15 cellular contexts compared by ENCODE assay signal in the genomic region with DNA sequence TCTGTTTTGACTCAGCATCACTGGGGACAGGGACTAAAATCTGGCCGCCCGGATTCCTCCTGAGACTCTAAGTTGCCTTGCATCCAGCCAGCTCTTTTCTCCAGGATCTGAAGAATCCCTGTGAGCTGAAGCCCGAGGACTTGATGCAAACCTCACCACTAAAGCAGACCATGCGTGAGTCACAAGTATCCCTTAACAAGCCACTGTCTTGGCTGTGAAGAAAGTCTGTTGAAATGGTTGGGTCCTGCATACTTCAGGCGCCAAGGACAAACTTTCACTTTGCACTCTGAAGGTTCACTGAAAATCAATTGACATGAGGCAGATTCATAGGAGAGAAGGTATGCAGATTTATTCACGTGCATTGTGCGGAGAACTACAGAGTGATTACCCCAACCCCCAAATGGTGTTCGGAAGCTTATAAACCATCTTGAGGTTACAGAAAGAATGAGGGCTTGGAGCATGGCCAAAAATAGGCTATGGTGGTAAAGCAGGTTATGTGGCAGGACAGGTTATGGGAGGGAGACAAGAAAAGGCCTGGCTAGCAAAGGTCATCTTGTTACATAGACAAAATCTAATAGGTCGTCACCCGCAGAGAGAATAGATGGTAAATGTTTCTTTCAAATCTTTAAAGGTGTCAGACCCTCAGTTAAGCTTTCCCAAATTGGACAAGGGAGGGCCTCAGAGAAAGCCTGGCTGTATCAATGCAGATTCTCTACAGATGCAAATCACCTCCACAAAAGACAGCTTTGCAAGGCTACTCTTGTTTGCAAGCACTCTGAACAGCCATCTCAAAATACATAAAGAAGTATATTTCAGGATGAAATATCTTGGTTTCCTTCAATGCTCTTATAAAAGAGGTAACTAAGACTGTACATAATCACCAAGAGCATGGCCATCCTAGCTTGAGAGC.
"Had no signal": no experiment of that assay in that cellular context is flagged by ENCODE, and none has a peak within 500 bp of the region (broad histone marks: within the 10 kb centered on the region; RNA-seq: fewer than 3 reads in every experiment).

No MANE protein-coding gene starts in this region.

- H3K27me3 Mint-ChIP-seq: activated naive CD8-positive, alpha-beta T cell treated with anti-CD3 and anti-CD28 coated beads, Interleukin-2, amount 50 U/mL, for 24 hours; effector memory CD8-positive, alpha-beta T cell; type B pancreatic cell had no signal

- H3K9me3 Mint-ChIP-seq: T-helper 2 cell treated with Interferon-gamma antibody and Interleukin-4, amounts not matched to agents 5 μg/mL and 100 μg/mL, for 36 hours; type B pancreatic cell had no signal

- H3K9me3 ChIP-seq: ascending aorta, psoas muscle, sigmoid colon, spleen, suprapubic skin had no signal

- H3K27ac Mint-ChIP-seq: activated naive CD8-positive, alpha-beta T cell treated with anti-CD3 and anti-CD28 coated beads, Interleukin-2, amount 50 U/mL, for 24 hours; effector memory CD8-positive, alpha-beta T cell; stimulated activated naive CD8-positive, alpha-beta T cell treated with anti-CD3 and anti-CD28 coated beads, Interleukin-15, Interleukin-2, amounts not matched to agents 100 ng/mL and 50 ng/mL, for 24 hours; T-helper 2 cell treated with Interferon-gamma antibody and Interleukin-4, amounts not matched to agents 5 μg/mL and 100 μg/mL, for 36 hours; type B pancreatic cell had no signal

- DNase-seq: activated CD4-positive, CD25-positive, alpha-beta regulatory T cell treated with anti-CD3 and anti-CD28 coated beads, Interleukin-2, amount 50 U/mL, for 72 hours; activated naive CD4-positive, alpha-beta T cell; activated naive CD8-positive, alpha-beta T cell treated with anti-CD3 and anti-CD28 coated beads, Interleukin-2, amount 50 U/mL, for 24 hours; activated T-cell treated with anti-CD3 and anti-CD28 coated beads for 4 hours; dermis blood vessel endothelial cell; effector memory CD8-positive, alpha-beta T cell; foreskin keratinocyte; psoas muscle; sigmoid colon; spleen had no signal

- H3K27ac ChIP-seq: ascending aorta, foreskin keratinocyte, psoas muscle, sigmoid colon, spleen, suprapubic skin had no signal

- H3K36me3 ChIP-seq: ascending aorta, sigmoid colon, spleen, suprapubic skin had no signal

- H3K27me3 ChIP-seq: ascending aorta, foreskin keratinocyte, sigmoid colon, spleen, suprapubic skin had no signal

- H3K4me1 ChIP-seq: ascending aorta, foreskin keratinocyte, psoas muscle, sigmoid colon, spleen, suprapubic skin had no signal

- H3K4me1 Mint-ChIP-seq: activated naive CD8-positive, alpha-beta T cell treated with anti-CD3 and anti-CD28 coated beads, Interleukin-2, amount 50 U/mL, for 24 hours had no signal

- ATAC-seq: activated naive CD8-positive, alpha-beta T cell treated with anti-CD3 and anti-CD28 coated beads, Interleukin-2, amount 50 U/mL, for 24 hours; effector memory CD8-positive, alpha-beta T cell; foreskin keratinocyte; psoas muscle had no signal

- H3K4me3 ChIP-seq: ascending aorta, psoas muscle, sigmoid colon, spleen, suprapubic skin had no signal

- H3K4me3 Mint-ChIP-seq: activated naive CD8-positive, alpha-beta T cell treated with anti-CD3 and anti-CD28 coated beads, Interleukin-2, amount 50 U/mL, for 24 hours; effector memory CD8-positive, alpha-beta T cell; stimulated activated naive CD8-positive, alpha-beta T cell treated with anti-CD3 and anti-CD28 coated beads, Interleukin-15, Interleukin-2, amounts not matched to agents 100 ng/mL and 50 ng/mL, for 24 hours; T-helper 2 cell treated with Interferon-gamma antibody and Interleukin-4, amounts not matched to agents 5 μg/mL and 100 μg/mL, for 36 hours; type B pancreatic cell had no signal
